28 cellular contexts compared by ENCODE assay signal in the genomic region with DNA sequence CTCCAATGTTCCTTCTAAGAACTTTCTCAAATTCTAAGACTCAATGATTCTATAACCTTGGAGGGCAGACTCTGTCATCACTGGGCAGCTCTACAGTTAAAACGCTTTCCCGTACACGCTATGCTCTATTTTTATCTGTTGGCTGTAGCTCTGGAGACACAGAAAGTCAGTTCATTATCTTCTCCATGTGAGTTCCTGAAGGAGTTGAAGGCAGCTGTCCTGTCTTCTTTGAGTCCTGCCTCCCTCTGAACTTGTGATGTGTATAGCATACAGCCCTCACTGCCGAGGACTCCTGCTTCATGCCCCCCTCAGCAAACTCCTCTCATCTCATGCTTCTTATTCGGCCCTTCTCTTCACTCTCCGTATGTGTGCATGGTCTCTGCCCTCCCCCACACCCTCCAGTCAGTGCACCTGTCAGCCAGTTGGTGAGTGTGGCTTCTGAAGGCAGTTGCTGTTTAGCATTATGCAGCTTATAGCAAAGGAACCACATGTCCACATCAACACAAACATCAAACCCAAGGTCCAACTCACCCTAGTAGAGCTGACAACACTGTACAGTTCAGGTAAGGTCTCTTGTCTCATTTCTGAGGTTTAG.
"Had no signal": no experiment of that assay in that cellular context is flagged by ENCODE, and none has a peak within 500 bp of the region (broad histone marks: within the 10 kb centered on the region; RNA-seq: fewer than 3 reads in every experiment).

No MANE protein-coding gene starts in this region.

- DNase-seq: activated CD4-positive, alpha-beta T cell treated with anti-CD3 and anti-CD28 coated beads for 48 hours; activated CD4-positive, alpha-beta T cell treated with anti-CD3 and anti-CD28 coated beads, Interleukin-2, amount 50 U/mL, for 48 hours; activated CD8-positive, alpha-beta memory T cell treated with anti-CD3 and anti-CD28 coated beads, Interleukin-2, amount 50 U/mL, for 4 hours; activated gamma-delta T cell; activated naive CD4-positive, alpha-beta T cell treated with anti-CD3 and anti-CD28 coated beads, Interleukin-2, amount 10 ng/mL, durations not matched to agents 7 days and 5 days; activated naive CD8-positive, alpha-beta T cell treated with anti-CD3 and anti-CD28 coated beads, Interleukin-2, amount 10 ng/mL, durations not matched to agents 7 days and 5 days; activated T-cell treated with anti-CD3 and anti-CD28 coated beads, Interleukin-2, amount 50 U/mL, for 24 hours; amniotic stem cell; brain microvascular endothelial cell; caudate nucleus; cortex of kidney; effector memory CD8-positive, alpha-beta T cell; erythroblast; foreskin fibroblast; head of caudate nucleus; kidney glomerular epithelial cell; left lung; mucosa of descending colon; nucleus accumbens; pancreas; stimulated activated CD4-positive, alpha-beta T cell treated with anti-CD3 and anti-CD28 coated beads, Interleukin-2, amount 100 ng/mL, for 48 hours; stomach; T-helper 17 cell; T1000; tibial artery had no signal

- H3K9me3 ChIP-seq: left lung, mucosa of descending colon, pancreas, prostate gland, stomach, tibial artery had no signal

- H3K4me1 ChIP-seq: left lung, pancreas, prostate gland, stomach, tibial artery had no signal

- H3K4me3 ChIP-seq: left lung, mucosa of descending colon, pancreas, prostate gland, stomach, tibial artery had no signal

- H3K27ac Mint-ChIP-seq: activated naive CD4-positive, alpha-beta T cell treated with anti-CD3 and anti-CD28 coated beads, Interleukin-2, amount 10 ng/mL, durations not matched to agents 7 days and 5 days; activated naive CD8-positive, alpha-beta T cell treated with anti-CD3 and anti-CD28 coated beads, Interleukin-2, amount 10 ng/mL, durations not matched to agents 7 days and 5 days; activated T-cell treated with anti-CD3 and anti-CD28 coated beads, Interleukin-2, amount 50 U/mL, for 24 hours; effector memory CD8-positive, alpha-beta T cell; T-helper 17 cell had no signal

- H3K36me3 Mint-ChIP-seq: activated naive CD4-positive, alpha-beta T cell treated with anti-CD3 and anti-CD28 coated beads, Interleukin-2, amount 10 ng/mL, durations not matched to agents 7 days and 5 days had no signal

- H3K4me1 Mint-ChIP-seq: activated naive CD4-positive, alpha-beta T cell treated with anti-CD3 and anti-CD28 coated beads, Interleukin-2, amount 10 ng/mL, durations not matched to agents 7 days and 5 days; activated naive CD8-positive, alpha-beta T cell treated with anti-CD3 and anti-CD28 coated beads, Interleukin-2, amount 10 ng/mL, durations not matched to agents 7 days and 5 days; T-helper 17 cell had no signal

- H3K4me3 Mint-ChIP-seq: activated naive CD4-positive, alpha-beta T cell treated with anti-CD3 and anti-CD28 coated beads, Interleukin-2, amount 10 ng/mL, durations not matched to agents 7 days and 5 days; activated naive CD8-positive, alpha-beta T cell treated with anti-CD3 and anti-CD28 coated beads, Interleukin-2, amount 10 ng/mL, durations not matched to agents 7 days and 5 days; activated T-cell treated with anti-CD3 and anti-CD28 coated beads, Interleukin-2, amount 50 U/mL, for 24 hours; effector memory CD8-positive, alpha-beta T cell; T-helper 17 cell had no signal

- ATAC-seq: activated CD4-positive, CD25-positive, alpha-beta regulatory T cell treated with anti-CD3 and anti-CD28 coated beads, Interleukin-2, amount 50 U/mL, for 24 hours; effector memory CD8-positive, alpha-beta T cell; left lung; T-helper 17 cell had no signal

- H3K27ac ChIP-seq: brain microvascular endothelial cell, left lung, pancreas, prostate gland, stomach, tibial artery, WERI-Rb-1 had no signal

- H3K36me3 ChIP-seq: brain microvascular endothelial cell, left lung, pancreas, prostate gland, stomach, tibial artery, WERI-Rb-1 had no signal

- H3K27me3 ChIP-seq: brain microvascular endothelial cell, left lung, pancreas, stomach, tibial artery had no signal

- H3K9me3 Mint-ChIP-seq: activated naive CD4-positive, alpha-beta T cell treated with anti-CD3 and anti-CD28 coated beads, Interleukin-2, amount 10 ng/mL, durations not matched to agents 7 days and 5 days; activated naive CD8-positive, alpha-beta T cell treated with anti-CD3 and anti-CD28 coated beads, Interleukin-2, amount 10 ng/mL, durations not matched to agents 7 days and 5 days; activated T-cell treated with anti-CD3 and anti-CD28 coated beads, Interleukin-2, amount 50 U/mL, for 24 hours; effector memory CD8-positive, alpha-beta T cell had no signal
